ENCODE assay signal across 13 cellular contexts in the genomic region with DNA sequence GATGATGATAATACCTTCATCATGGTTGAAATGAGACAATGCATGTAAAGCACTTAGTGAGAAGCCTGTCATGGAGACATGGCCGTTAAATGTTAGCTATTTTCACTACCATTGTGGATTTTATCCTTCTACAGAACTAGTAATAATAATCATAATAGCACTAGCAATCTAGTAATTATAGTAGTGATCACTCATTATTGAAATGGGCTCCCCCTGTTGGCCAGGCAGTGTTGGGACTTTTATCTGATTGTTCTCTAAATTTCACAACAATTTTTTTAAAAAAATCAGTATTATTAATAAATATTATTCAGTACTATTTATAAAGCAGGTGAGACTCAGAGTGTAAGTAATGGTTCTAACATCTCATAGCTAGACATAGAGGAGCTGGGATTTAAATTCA.
DNase-seq lines count a peak whose midpoint lies in the region; ATAC-seq and TF ChIP-seq lines count a peak whose summit lies in the region.
"Had no signal": no experiment of that assay in that cellular context is flagged by ENCODE, and none has a peak within 500 bp of the region (broad histone marks: within the 10 kb centered on the region; RNA-seq: fewer than 3 reads in every experiment).

No MANE protein-coding gene starts in this region.

- H3K4me1 ChIP-seq in Caco-2 (0 out of 2 replicates have a peak, but pooled peaks cover 5% of the 10 kb centered on the region), Peyer's patch (no peaks in the 10 kb centered on the region), left lung (no peaks in the 10 kb centered on the region), vagina (no peaks in the 10 kb centered on the region)

- in situ Hi-C loops in GM13976 (cut with MboI; ENCODE audit: low sequenced_read_pairs, unreplicated experiment), result no loop called here

- no peaks in the 10 kb centered on the region for H3K36me3 Mint-ChIP-seq in Caco-2 (ENCODE audit: insufficient read depth, unreplicated experiment)

- H3K4me3 ChIP-seq in Caco-2 (ENCODE audit: low read depth, low read length) (no peak overlapping the region), Peyer's patch (no peak overlapping the region), left lung (no peak overlapping the region), vagina (no peak overlapping the region)
- H3K4me3 ChIP-seq: cardiac muscle cell had no signal

- TF ChIP-seq CTCF in Caco-2 (IDR thresholded peaks at IDR 0.05; ENCODE audit: insufficient read depth in 1 of 2, low read depth in 1 of 2, low read length in 1 of 2, severe bottlenecking in 1 of 2, unreplicated experiment in 1 of 2) (peak; percentile 8 to 33), GM13976 (IDR thresholded peaks at IDR 0.05; ENCODE audit: borderline replicate concordance, control extremely low read depth, extremely low read depth, insufficient read depth, missing control alignments) (peak; percentile 13), Peyer's patch (IDR thresholded peaks at IDR 0.05) (peak in 4 of 6 experiments; percentile 15 to 28 (median 22)), left lung (IDR thresholded peaks at IDR 0.05) (peak; percentile 16 to 27), vagina (IDR thresholded peaks at IDR 0.05) (no peak)

- TF ChIP-seq POLR2A in Peyer's patch (IDR thresholded peaks at IDR 0.05) (no peak), vagina (IDR thresholded peaks at IDR 0.05) (no peak)

- peaks cover 7% of the 10 kb centered on the region for H3K4me1 Mint-ChIP-seq in Caco-2 (ENCODE audit: low read depth, unreplicated experiment)

- CTCF ChIA-PET in Caco-2 (lab: Charles Lee), result no interaction called here

- H3K9me3 Mint-ChIP-seq in Caco-2 (ENCODE audit: unreplicated experiment), result no peaks in the 10 kb centered on the region
- H3K9me3 Mint-ChIP-seq: activated T-helper 2 cell treated with anti-CD3 and anti-CD28 coated beads, Interferon-gamma antibody, Interleukin-2, Interleukin-4, amounts not matched to agents 10 μg/mL and 5 μg/mL and 100 μg/mL, durations not matched to agents 14 hours and 24 hours and 36 hours had no signal

- H3K4me3 Mint-ChIP-seq in Caco-2 (ENCODE audit: unreplicated experiment), result no peak overlapping the region

- H3K27me3 ChIP-seq in Caco-2 (replicated peaks; ENCODE audit: control insufficient read depth, insufficient read depth, low read length), result no peaks in the 10 kb centered on the region
- no peaks in the 10 kb centered on the region for H3K27me3 ChIP-seq in Peyer's patch
- no peaks in the 10 kb centered on the region for H3K27me3 ChIP-seq in left lung
- H3K27me3 ChIP-seq in vagina, result no peaks in the 10 kb centered on the region
- H3K27me3 ChIP-seq: cardiac muscle cell had no signal

- no peak for ATAC-seq in left lung

- intact Hi-C loops in Caco-2 (cut with micrococcal nuclease; ENCODE audit: unreplicated experiment) (no loop called here), left lung (cut with DNase I) (no loop called here), vagina (cut with DNase I) (no loop called here)

- BruUV-seq in Caco-2 (replicated peaks; lab: Mats Ljungman, UMichigan), result no TSS peak

- no peak overlapping the region for H3K27ac Mint-ChIP-seq in Caco-2 (ENCODE audit: unreplicated experiment)
- H3K27ac Mint-ChIP-seq: activated T-helper 2 cell treated with anti-CD3 and anti-CD28 coated beads, Interferon-gamma antibody, Interleukin-2, Interleukin-4, amounts not matched to agents 10 μg/mL and 5 μg/mL and 100 μg/mL, durations not matched to agents 14 hours and 24 hours and 36 hours had no signal

- H3K9me3 ChIP-seq in Caco-2 (no peaks in the 10 kb centered on the region; the same call in 1 of the 2 replicates), Peyer's patch (no peaks in the 10 kb centered on the region), left lung (no peaks in the 10 kb centered on the region), vagina (no peaks in the 10 kb centered on the region)

- H3K36me3 ChIP-seq in Caco-2 (ENCODE audit: control insufficient read depth, insufficient read depth, low read length), result no peaks in the 10 kb centered on the region
- H3K36me3 ChIP-seq in Peyer's patch, result no peaks in the 10 kb centered on the region
- no peaks in the 10 kb centered on the region for H3K36me3 ChIP-seq in left lung
- no peaks in the 10 kb centered on the region for H3K36me3 ChIP-seq in vagina
- H3K36me3 ChIP-seq: cardiac muscle cell had no signal

- no peak overlapping the region for H3K27ac ChIP-seq in Peyer's patch
- no peak overlapping the region for H3K27ac ChIP-seq in left lung
- no peak overlapping the region for H3K27ac ChIP-seq in vagina
- H3K27ac ChIP-seq: cardiac muscle cell, epithelial cell of prostate had no signal

- POLR2A ChIA-PET in Caco-2 (lab: Charles Lee), result no interaction called here

- DNase-seq in Caco-2 (peak in 1 of 2 experiments; percentile 12), GM13976 (ENCODE audit: low spot score) (no peak), Peyer's patch (no peak), left lung (no peak), NCI-H1436 (lab: John Stamatoyannopoulos, UW) (no peak), germinal center (ENCODE audit: low spot score) (no peak), NCI-H2107 (lab: John Stamatoyannopoulos, UW) (no peak), vagina (ENCODE audit: extremely low spot score in 2 of 2) (no peak)
- DNase-seq: NCI-H1417 treated with DMSO at 0.1 percent for 48 hours, NCI-H82 had no signal

- no peaks in the 10 kb centered on the region for H3K27me3 Mint-ChIP-seq in Caco-2 (ENCODE audit: insufficient read depth, unreplicated experiment)

Comparison
In these comparisons a context has a peak if more than half of its experiments do, and no peak if none do; other contexts are left out.
1. CTCF ChIP-seq: peak in Caco-2 (2 of 2), GM13976 (single experiment), Peyer's patch (4 of 6) and left lung (2 of 2); none in vagina (0 of 3).